In the genomic region with DNA sequence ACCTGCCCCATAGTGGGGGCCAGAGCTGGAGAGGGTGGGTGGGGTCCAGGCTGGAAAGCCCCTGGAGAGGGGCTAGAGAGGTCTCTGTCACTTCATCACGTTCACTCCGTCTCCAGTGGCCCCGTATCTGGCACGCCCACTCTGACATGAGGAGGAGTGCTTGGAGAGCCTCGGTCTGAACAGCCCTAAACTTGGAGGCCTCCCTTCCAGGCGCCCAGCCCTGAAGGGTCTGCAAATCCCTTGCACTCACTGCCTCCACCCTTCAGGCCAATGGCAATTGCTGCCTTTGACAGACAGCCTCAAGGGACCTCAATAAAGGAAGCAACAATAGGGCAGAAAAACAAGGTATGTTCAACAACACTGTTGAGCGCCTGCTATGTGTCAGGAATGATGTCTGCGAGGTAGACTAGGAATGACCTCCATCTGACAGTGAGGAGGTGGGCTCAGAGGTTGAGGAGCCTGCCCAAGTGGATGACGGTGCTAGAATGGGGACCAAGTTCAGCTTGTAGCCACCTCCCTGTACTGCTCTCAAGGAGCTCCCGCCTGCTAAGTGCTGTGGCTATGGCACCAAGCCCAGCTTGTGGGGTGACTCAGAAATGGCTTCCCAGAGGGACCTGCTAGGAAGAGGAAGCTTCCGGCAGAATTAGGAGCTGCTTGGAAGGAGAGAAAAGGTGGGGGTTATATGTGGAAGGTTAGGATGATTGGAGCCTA, we compare ENCODE assay signal across 10 cellular contexts.
DNase-seq lines count a peak whose midpoint lies in the region; ATAC-seq and TF ChIP-seq lines count a peak whose summit lies in the region.
"Had no signal": no experiment of that assay in that cellular context is flagged by ENCODE, and none has a peak within 500 bp of the region (broad histone marks: within the 10 kb centered on the region; RNA-seq: fewer than 3 reads in every experiment).

No MANE protein-coding gene starts in this region.

- no peak overlapping the region for H3K4me3 Mint-ChIP-seq in stimulated activated naive CD8-positive, alpha-beta T cell treated with anti-CD3 and anti-CD28 coated beads, Interleukin-15, amount 100 ng/mL, for 72 hours
- H3K4me3 Mint-ChIP-seq: T-helper 2 cell treated with Interferon-gamma antibody and Interleukin-4, amounts not matched to agents 5 μg/mL and 100 μg/mL, for 36 hours had no signal

- no peak for TF ChIP-seq CTCF in fibroblast of mammary gland (conservative IDR thresholded peaks at IDR 0.05; ENCODE audit: control insufficient read depth, insufficient read depth, low read depth, low read length)

- no peaks in the 10 kb centered on the region for H3K9me3 Mint-ChIP-seq in stimulated activated naive CD8-positive, alpha-beta T cell treated with anti-CD3 and anti-CD28 coated beads, Interleukin-15, amount 100 ng/mL, for 72 hours
- H3K9me3 Mint-ChIP-seq: T-helper 2 cell treated with Interferon-gamma antibody and Interleukin-4, amounts not matched to agents 5 μg/mL and 100 μg/mL, for 36 hours had no signal

- H3K4me3 ChIP-seq in fibroblast of mammary gland (ENCODE audit: control insufficient read depth, low read depth, low read length) = no peak overlapping the region
- H3K4me3 ChIP-seq: ascending aorta had no signal

- no peaks in the 10 kb centered on the region for H3K4me1 Mint-ChIP-seq in stimulated activated naive CD8-positive, alpha-beta T cell treated with anti-CD3 and anti-CD28 coated beads, Interleukin-15, amount 100 ng/mL, for 72 hours

- ATAC-seq in stimulated activated naive CD8-positive, alpha-beta T cell treated with anti-CD3 and anti-CD28 coated beads, Interleukin-15, amount 100 ng/mL, for 72 hours = no peak
- ATAC-seq in GM18498 (IDR thresholded peaks at IDR 0.05; ENCODE audit: unreplicated experiment) = no peak
- no peak for ATAC-seq in HG03378 (IDR thresholded peaks at IDR 0.05; ENCODE audit: unreplicated experiment)

- H3K27ac Mint-ChIP-seq in stimulated activated naive CD8-positive, alpha-beta T cell treated with anti-CD3 and anti-CD28 coated beads, Interleukin-15, amount 100 ng/mL, for 72 hours = peak overlapping the region; percentile 7 to 47
- H3K27ac Mint-ChIP-seq: T-helper 2 cell treated with Interferon-gamma antibody and Interleukin-4, amounts not matched to agents 5 μg/mL and 100 μg/mL, for 36 hours had no signal

- peaks cover 15% of the 10 kb centered on the region for H3K27me3 Mint-ChIP-seq in stimulated activated naive CD8-positive, alpha-beta T cell treated with anti-CD3 and anti-CD28 coated beads, Interleukin-15, amount 100 ng/mL, for 72 hours

- DNase-seq in DMS53 (lab: John Stamatoyannopoulos, UW) (peak; percentile 22), DMS53 treated with DMSO at 0.1 percent for 48 hours (lab: John Stamatoyannopoulos, UW; ENCODE audit: unreplicated experiment) (no peak), OCI-M1 (lab: John Stamatoyannopoulos, UW) (peak; percentile 64), fibroblast of mammary gland (ENCODE audit: low read depth) (peak; percentile 91), NCI-H128 (lab: John Stamatoyannopoulos, UW; ENCODE audit: unreplicated experiment) (no peak)
- no peak for DNase-seq in stimulated activated naive CD8-positive, alpha-beta T cell treated with anti-CD3 and anti-CD28 coated beads, Interleukin-15, amount 100 ng/mL, for 72 hours

Comparison
In these comparisons a context has a peak if more than half of its experiments do, and no peak if none do; other contexts are left out.
1. DNase-seq: peak in DMS53 (single experiment), OCI-M1 (single experiment) and fibroblast of mammary gland (single experiment); none in DMS53 treated with DMSO at 0.1 percent for 48 hours (single experiment), stimulated activated naive CD8-positive, alpha-beta T cell treated with anti-CD3 and anti-CD28 coated beads, Interleukin-15, amount 100 ng/mL, for 72 hours (0 of 2) and NCI-H128 (single experiment).